In the genomic region with DNA sequence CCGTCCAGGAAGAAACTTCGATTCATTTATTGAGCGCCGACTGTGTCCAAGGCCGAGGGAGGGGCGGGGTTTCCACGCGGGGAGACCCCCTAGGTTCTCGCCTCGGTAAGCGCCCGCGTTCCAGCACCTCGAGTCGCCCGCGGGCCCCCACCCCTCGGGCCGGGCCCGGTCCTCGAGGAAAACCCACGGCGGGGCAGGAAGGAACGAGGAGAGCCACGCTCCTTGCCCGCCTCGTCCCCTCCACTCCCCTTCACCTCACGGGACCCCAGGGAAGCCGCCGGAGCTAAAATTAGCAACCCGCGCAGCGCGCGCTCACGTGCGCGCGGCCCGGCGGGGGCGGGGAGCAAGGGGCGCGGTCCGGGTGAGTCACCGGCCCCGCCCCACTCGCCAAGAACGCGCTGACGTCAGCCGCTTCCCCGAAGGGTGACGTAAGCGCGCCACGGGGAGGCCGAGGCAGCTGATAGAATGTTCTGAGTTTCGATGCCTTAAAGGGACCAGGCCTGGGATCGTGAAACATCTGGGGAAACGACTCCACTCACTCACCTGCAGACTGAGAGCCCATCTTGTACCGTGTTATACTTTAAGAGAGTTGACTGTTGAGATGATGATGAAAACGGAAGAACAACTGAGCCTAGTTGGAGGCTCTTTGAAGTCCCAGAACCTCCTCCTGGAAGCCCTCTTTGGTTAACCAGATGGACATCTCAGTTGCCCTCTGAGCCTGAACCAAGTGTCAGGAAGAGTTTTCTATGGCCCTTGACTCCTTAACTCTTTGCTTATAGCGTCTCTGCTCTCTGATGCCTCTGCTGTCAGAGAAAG, we compare ENCODE assay signal across 8 cellular contexts. TPM values are rescaled to one million over a fixed set of nuclear protein-coding genes. Genes with fewer than 3 reads are reported as not detected.
DNase-seq lines count a peak whose midpoint lies in the region; ATAC-seq, FAIRE-seq and TF ChIP-seq lines count a peak whose summit lies in the region.

No MANE protein-coding gene starts in this region.

- H3K9me3 ChIP-seq in BLaER1 = no peaks in the 10 kb centered on the region

- H3K4me1 Mint-ChIP-seq in activated CD4-positive, alpha-beta T cell treated with anti-CD3 and anti-CD28 coated beads, Interleukin-2, amount 10 ng/mL, durations not matched to agents 24 days and 14 days = peaks cover 7% of the 10 kb centered on the region

- no peaks in the 10 kb centered on the region for H4K20me1 ChIP-seq in BLaER1

- peak overlapping the region; percentile 90 for H3K9ac ChIP-seq in BLaER1

- peak; percentile 99 for FAIRE-seq in GM19239 (lab: Jason Lieb, UNC)

- ATAC-seq in HG03439 (IDR thresholded peaks at IDR 0.05; ENCODE audit: unreplicated experiment) (peak; percentile 90), left colon (peak; percentile 93)

- no peaks in the 10 kb centered on the region for H3K27me3 ChIP-seq in BLaER1

- TF ChIP-seq CTCF in coronary artery (IDR thresholded peaks at IDR 0.05) = no peak

- intact Hi-C loops in activated CD4-positive, alpha-beta T cell treated with anti-CD3 and anti-CD28 coated beads, Interleukin-2, amount 10 ng/mL, durations not matched to agents 24 days and 14 days (cut with micrococcal nuclease) = loop anchor here (1.0 to 2.0 kb wide), 3 partner anchors 8 to 50 kb away; partner anchors contain the start of gene ATF3
- intact Hi-C loops in left colon (cut with DNase I, micrococcal nuclease) = no loop called here

- no peaks in the 10 kb centered on the region for H3K36me3 ChIP-seq in BLaER1

- peak overlapping the region; percentile 95 for H3K27ac Mint-ChIP-seq in activated CD4-positive, alpha-beta T cell treated with anti-CD3 and anti-CD28 coated beads, Interleukin-2, amount 10 ng/mL, durations not matched to agents 24 days and 14 days

- H3K27me3 Mint-ChIP-seq in activated CD4-positive, alpha-beta T cell treated with anti-CD3 and anti-CD28 coated beads, Interleukin-2, amount 10 ng/mL, durations not matched to agents 24 days and 14 days = peaks cover 34% of the 10 kb centered on the region

- peaks cover 13% of the 10 kb centered on the region for H3K4me1 ChIP-seq in BLaER1

- peak overlapping the region; percentile 77 for H3K4me3 ChIP-seq in BLaER1
- H3K4me3 ChIP-seq in coronary artery = peak overlapping the region; percentile 72

- H3K4me3 Mint-ChIP-seq in activated CD4-positive, alpha-beta T cell treated with anti-CD3 and anti-CD28 coated beads, Interleukin-2, amount 10 ng/mL, durations not matched to agents 24 days and 14 days = peak overlapping the region; percentile 72

- peak overlapping the region; percentile 91 for H3K27ac ChIP-seq in BLaER1
- H3K27ac ChIP-seq in coronary artery = peak overlapping the region; percentile 79 to 86

- H3K36me3 Mint-ChIP-seq in activated CD4-positive, alpha-beta T cell treated with anti-CD3 and anti-CD28 coated beads, Interleukin-2, amount 10 ng/mL, durations not matched to agents 24 days and 14 days (ENCODE audit: low read depth) = no peaks in the 10 kb centered on the region

- DNase-seq in GM19239 (ENCODE audit: insufficient read length, low spot score) = peak; percentile 86
- peak; percentile 82 for DNase-seq in NCI-H510A treated with DMSO at 0.1 percent for 48 hours (lab: John Stamatoyannopoulos, UW)
- DNase-seq in activated CD4-positive, alpha-beta T cell treated with anti-CD3 and anti-CD28 coated beads, Interleukin-2, amount 10 ng/mL, durations not matched to agents 24 days and 14 days = peak; percentile 97
- peak; percentile 95 for DNase-seq in coronary artery (ENCODE audit: low spot score)
- peak; percentile 92 to 96 for DNase-seq in left colon
- peak; percentile 87 to 89 for DNase-seq in stimulated activated CD4-positive, alpha-beta T cell treated with anti-CD3 and anti-CD28 coated beads, Interleukin-1b, Interleukin-23, amount 100 ng/mL, for 4 hours (ENCODE audit: low read depth in 2 of 2)

- H3K4me2 ChIP-seq in BLaER1 = peak overlapping the region; percentile 89

- peaks cover 8% of the 10 kb centered on the region for H3K9me3 Mint-ChIP-seq in activated CD4-positive, alpha-beta T cell treated with anti-CD3 and anti-CD28 coated beads, Interleukin-2, amount 10 ng/mL, durations not matched to agents 24 days and 14 days

RNA-seq across cellular contexts. Expression of gene ATF3, which starts 49.7 kb away (rescaled TPM):
- 21.2 and 29.5 TPM in 2 replicates for total RNA-seq in activated CD4-positive, alpha-beta T cell treated with anti-CD3 and anti-CD28 coated beads, Interleukin-2, amount 10 ng/mL, durations not matched to agents 24 days and 14 days
- 10 to 100 TPM; 52.5 to 58.2 TPM for total RNA-seq in left colon

Comparison
In these comparisons a context has a peak if more than half of its experiments do, and no peak if none do; other contexts are left out.
1. Peak in every context shown above with its lines: DNase-seq, ATAC-seq, H3K4me3 ChIP-seq and H3K27ac ChIP-seq.